ENCODE assay signal across 9 cellular contexts in the genomic region with DNA sequence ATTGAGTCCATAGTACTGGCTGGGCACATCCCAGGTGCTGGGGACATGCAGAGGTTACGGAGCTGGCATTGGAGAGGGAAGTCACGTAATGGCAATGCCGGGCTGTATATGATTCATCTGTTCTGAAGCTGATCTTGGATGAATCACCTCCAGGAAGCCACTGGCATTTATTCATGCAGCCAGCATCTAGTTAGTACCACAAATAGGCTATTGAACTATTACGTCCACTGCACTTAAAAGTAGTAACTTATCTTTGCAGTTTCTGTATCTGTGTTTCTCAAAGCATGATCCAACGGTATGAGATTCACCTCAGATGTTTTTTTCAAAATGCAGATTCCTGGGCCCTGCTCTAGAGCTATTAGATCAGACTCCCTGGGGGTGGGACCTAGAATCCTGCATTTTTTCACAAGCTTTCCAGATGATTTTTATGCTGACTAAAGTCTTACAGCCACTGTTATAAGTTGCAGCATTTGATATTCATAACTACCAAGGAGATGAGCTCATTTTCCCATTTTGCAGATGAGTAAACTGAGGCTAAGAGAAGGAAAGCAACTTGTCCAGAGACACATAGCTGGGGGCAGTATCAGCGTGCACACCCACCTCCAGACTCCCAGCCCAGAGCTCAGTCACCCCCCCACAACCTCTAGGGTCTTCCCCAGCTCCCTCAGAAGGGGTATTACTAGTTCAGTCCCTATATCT. TPM values are rescaled to one million over a fixed set of nuclear protein-coding genes. Genes with fewer than 3 reads are reported as not detected.
A peak's percentile ranks its signal among the peaks of the same experiment; 100 is the strongest.
DNase-seq lines count a peak whose midpoint lies in the region; ATAC-seq, FAIRE-seq and TF ChIP-seq lines count a peak whose summit lies in the region.
"Had no signal": no experiment of that assay in that cellular context is flagged by ENCODE, and none has a peak within 500 bp of the region (broad histone marks: within the 10 kb centered on the region; RNA-seq: fewer than 3 reads in every experiment).

No MANE protein-coding gene starts in this region.

- POLR2A ChIA-PET in AG04449 (lab: Yijun Ruan, JAX), result interaction anchor here (1.1 to 2.8 kb wide), 5 partner anchors 11 to 52 kb away, joined by 3 to 24 read pairs (median 9); a partner anchor contains a TSS

- no peaks in the 10 kb centered on the region for H3K9me3 ChIP-seq in mesodermal cell (ENCODE audit: control insufficient read depth, low read length)
- no peaks in the 10 kb centered on the region for H3K9me3 ChIP-seq in HAP-1

- 89 to 93% methylated on average over 5 of the region's 6 CpGs for WGBS in mesodermal cell (ENCODE audit: insufficient coverage in 2 of 2), 2 experiments

- CTCF ChIA-PET in AG04449 (lab: Yijun Ruan, JAX), result interaction anchor here (0.7 to 30.9 kb wide), 17 partner anchors 9 to 222 kb away, joined by 3 to 1856 read pairs (median 6); a partner anchor contains a TSS

- H3K27me3 ChIP-seq in HAP-1 (ENCODE audit: low read depth), result no peaks in the 10 kb centered on the region

- ATAC-seq in GM21717 (IDR thresholded peaks at IDR 0.05; ENCODE audit: unreplicated experiment), result no peak
- no peak for ATAC-seq in GM18867 (IDR thresholded peaks at IDR 0.05; ENCODE audit: unreplicated experiment)

- H3K4me3 ChIP-seq in AG04449 (ENCODE audit: low read depth, low read length) (no peak overlapping the region), astrocyte of the spinal cord (ENCODE audit: low read depth, low read length) (no peak overlapping the region), mesodermal cell (ENCODE audit: extremely low read depth, insufficient read depth, low read length, poor library complexity, severe bottlenecking) (no peak overlapping the region), HAP-1 (no peak overlapping the region)

- DNase-seq in AG04449 (ENCODE audit: low read depth, low spot score) (peak; percentile 93), HTR-8/SVneo (ENCODE audit: insufficient read length, low spot score) (peak; percentile 86), astrocyte of the spinal cord (ENCODE audit: low read depth, low spot score) (peak; percentile 97), DMS114 treated with DMSO at 0.1 percent for 48 hours (lab: John Stamatoyannopoulos, UW; ENCODE audit: unreplicated experiment) (no peak), HAP-1 (ENCODE audit: low spot score in 2 of 2) (no peak)

- TF ChIP-seq CTCF in AG04449 (IDR thresholded peaks at IDR 0.05; ENCODE audit: insufficient read depth, low read length, missing control alignments) (no peak), astrocyte of the spinal cord (IDR thresholded peaks at IDR 0.05; ENCODE audit: low read depth, low read length) (no peak)

- H3K36me3 ChIP-seq in mesodermal cell (ENCODE audit: control insufficient read depth, insufficient read depth, low read length) (peaks cover 72% of the 10 kb centered on the region), HAP-1 (replicated peaks) (peaks cover 49% of the 10 kb centered on the region)

- in situ Hi-C loops in astrocyte of the spinal cord (cut with HindIII; ENCODE audit: low sequenced_read_pairs) (no loop called here), HAP-1 (cut with MboI; ENCODE audit: low sequenced_read_pairs) (loop anchor here (5.0 to 10.0 kb wide), 2 partner anchors 49 to 164 kb away; a partner anchor contains a TSS)

- H3K4me1 ChIP-seq in mesodermal cell (ENCODE audit: control insufficient read depth, insufficient read depth, low read length, poor library complexity, severe bottlenecking), result peaks cover 17% of the 10 kb centered on the region
- H3K4me1 ChIP-seq in HAP-1, result peaks cover 6% of the 10 kb centered on the region

- FAIRE-seq in HTR-8/SVneo (lab: Jason Lieb, UNC), result peak; percentile 28
- FAIRE-seq: GM12892 had no signal

- H3K27ac ChIP-seq in mesodermal cell (ENCODE audit: low read depth, low read length, severe bottlenecking), result peak overlapping the region; percentile 89

RNA-seq across cellular contexts. Expression of a gene that starts 44.0 kb away (rescaled TPM):
- polyA plus RNA-seq in mesodermal cell (2013, experiment 1 of 2), result 455 TPM
- 320 TPM for polyA plus RNA-seq in mesodermal cell (2013, experiment 2 of 2)

RNA-seq across cellular contexts. Expression of a gene that starts 46.8 kb away (rescaled TPM):
- polyA plus RNA-seq in mesodermal cell (2013, experiment 1 of 2), result 110 TPM
- polyA plus RNA-seq in mesodermal cell (2013, experiment 2 of 2), result 92.7 TPM

Comparison
In these comparisons a context has a peak if more than half of its experiments do, and no peak if none do; other contexts are left out.
1. DNase-seq: peak in AG04449 (single experiment), HTR-8/SVneo (single experiment) and astrocyte of the spinal cord (single experiment); none in DMS114 treated with DMSO at 0.1 percent for 48 hours (single experiment) and HAP-1 (0 of 2).